In the genomic region with DNA sequence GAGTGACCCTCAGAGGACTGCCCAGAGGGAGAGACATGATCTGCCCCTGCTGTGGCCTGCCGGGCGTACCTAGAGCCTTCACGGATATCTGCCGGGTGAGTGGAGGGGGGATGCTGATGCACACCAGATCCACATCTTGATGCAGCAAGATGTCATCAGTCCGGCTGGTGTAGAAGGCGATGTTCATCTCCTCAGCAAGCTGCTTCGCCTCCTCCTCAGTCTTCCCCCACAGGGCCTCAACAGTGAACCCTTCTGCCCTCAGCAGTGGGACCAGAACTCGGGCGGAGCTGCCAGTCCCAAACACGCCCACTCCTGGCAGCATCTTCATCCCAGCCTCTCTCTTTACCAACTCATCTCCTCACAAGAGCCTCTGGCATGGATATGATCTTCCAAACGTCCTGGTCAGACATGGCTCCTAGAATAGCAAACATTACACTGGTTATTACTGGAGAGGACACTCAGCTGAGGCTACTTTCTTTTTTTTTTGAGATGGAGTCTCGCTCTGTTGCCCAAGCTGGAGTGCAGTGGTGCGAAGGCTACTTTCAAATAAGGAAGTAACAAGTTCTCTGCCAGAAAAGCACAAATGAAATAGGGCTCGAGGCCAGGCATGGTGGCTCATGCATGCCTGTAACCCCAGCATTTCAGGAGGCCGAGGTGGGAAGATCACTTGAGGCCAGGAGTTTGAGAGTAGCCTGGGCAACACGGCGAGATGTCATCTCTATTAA, we compare ENCODE assay signal across 12 cellular contexts. TPM values are rescaled to one million over a fixed set of nuclear protein-coding genes. Genes with fewer than 3 reads are reported as not detected.
DNase-seq lines count a peak whose midpoint lies in the region; TF ChIP-seq lines count a peak whose summit lies in the region.
"Had no signal": no experiment of that assay in that cellular context is flagged by ENCODE, and none has a peak within 500 bp of the region (broad histone marks: within the 10 kb centered on the region; RNA-seq: fewer than 3 reads in every experiment).

No MANE protein-coding gene starts in this region.

- no peak overlapping the region for H3K4me2 ChIP-seq in H9 (ENCODE audit: insufficient read depth, insufficient read length, low read length)

- no peak overlapping the region for H3K9ac ChIP-seq in H9 (ENCODE audit: extremely low read depth, insufficient read length, low read length)

- H2AFZ ChIP-seq in H9 (ENCODE audit: low read length): no peak overlapping the region

- H2AK5ac ChIP-seq in H9 (ENCODE audit: insufficient read length, low read length): no peak overlapping the region

- no peak overlapping the region for H3K4me3 Mint-ChIP-seq in T-helper 2 cell treated with Interferon-gamma antibody and Interleukin-4, amounts not matched to agents 5 μg/mL and 100 μg/mL, for 36 hours
- no peak overlapping the region for H3K4me3 Mint-ChIP-seq in H9

- H3K4me1 ChIP-seq in H9 (ENCODE audit: insufficient read depth, low read length) (no peaks in the 10 kb centered on the region), esophagus (ENCODE audit: control insufficient read depth in 2 of 2, insufficient read depth in 2 of 2, low read length in 1 of 2) (peaks cover 0 to 5% of the 10 kb centered on the region in 2 donors)

- no peak overlapping the region for H3T11ph ChIP-seq in H9 (ENCODE audit: low read length)

- 0 out of 2 replicates have a peak overlapping the region, but pooled peaks have one; percentile 54 for H2BK15ac ChIP-seq in H9 (ENCODE audit: low read depth, low read length)

- no peaks in the 10 kb centered on the region for H3K79me1 ChIP-seq in H9 (ENCODE audit: insufficient read depth, low read depth, low read length, poor library complexity, severe bottlenecking)

- H2BK5ac ChIP-seq in H9 (ENCODE audit: insufficient read length, low read length): no peak overlapping the region

- peak overlapping the region; percentile 77 for H4K8ac ChIP-seq in H9 (replicated peaks; ENCODE audit: insufficient read length, low read depth, low read length)

- no peaks in the 10 kb centered on the region for H3K23me2 ChIP-seq in H9 (ENCODE audit: insufficient read length, low read depth, low read length, poor library complexity, severe bottlenecking)

- no peak overlapping the region for H3K18ac ChIP-seq in H9 (ENCODE audit: insufficient read length, low read depth, low read length)

- no peak overlapping the region for H2BK120ac ChIP-seq in H9 (ENCODE audit: low read depth, low read length, poor library complexity, severe bottlenecking)

- peaks cover 7% of the 10 kb centered on the region for H3K36me3 Mint-ChIP-seq in T-helper 2 cell treated with Interferon-gamma antibody and Interleukin-4, amounts not matched to agents 5 μg/mL and 100 μg/mL, for 36 hours (ENCODE audit: low read depth)
- H3K36me3 Mint-ChIP-seq in H9 (ENCODE audit: insufficient read depth in 1 of 3, low read depth in 3 of 3): peaks cover 8 to 17% (median 17%) of the 10 kb centered on the region in 3 experiments; a peak in 6 of 7 replicates

- TF ChIP-seq CTCF in H9 (conservative IDR thresholded peaks at IDR 0.05): no peak

- H3K14ac ChIP-seq in H9 (ENCODE audit: insufficient read depth, low read length): no peak overlapping the region

- WGBS in H9 (ENCODE audit: extremely low coverage, insufficient read length, low lambda C conversion rate): no CpG with 5 or more reads among the region's 17 CpGs
- WGBS in esophagus, 2 donors: 76 to 81% methylated on average over 17 of the region's 17 CpGs

- no peak overlapping the region for H3K4ac ChIP-seq in H9 (ENCODE audit: low read depth, low read length)

- no peak for DNase-seq in T-helper 2 cell treated with Interferon-gamma antibody and Interleukin-4, amounts not matched to agents 5 μg/mL and 100 μg/mL, for 36 hours (ENCODE audit: low spot score)
- DNase-seq in T-helper 2 cell: no peak
- DNase-seq in H9: no peak
- no peak for DNase-seq in iPS-NIHi7 (ENCODE audit: extremely low spot score)
- no peak for DNase-seq in NCI-H1436 (lab: John Stamatoyannopoulos, UW)
- DNase-seq in stimulated activated CD4-positive, alpha-beta T cell treated with anti-CD3 and anti-CD28 coated beads, Interleukin-4, amount 100 ng/mL, for 24 hours: no peak
- DNase-seq: Calu3, foreskin melanocyte, SW 1271 had no signal

- H3K27ac ChIP-seq in H9 (ENCODE audit: insufficient read length, low read depth, low read length): no peak overlapping the region
- peak overlapping the region; percentile 54 to 84 for H3K27ac ChIP-seq in esophagus (ENCODE audit: low read depth in 2 of 2, low read length in 1 of 2)
- peak overlapping the region in 19 of 21 experiments; percentile 32 to 84 (median 66) for H3K27ac ChIP-seq in skin epidermis

- no peaks in the 10 kb centered on the region for H3K27me3 ChIP-seq in H9 (ENCODE audit: insufficient read depth, low read length)
- H3K27me3 ChIP-seq in esophagus (ENCODE audit: control insufficient read depth in 1 of 2, insufficient read depth in 2 of 2, low read length in 2 of 2): no peaks in the 10 kb centered on the region

- H2BK20ac ChIP-seq in H9 (ENCODE audit: low read depth, low read length, poor library complexity, severe bottlenecking): no peak overlapping the region

- no peaks in the 10 kb centered on the region for H3K4me1 Mint-ChIP-seq in T-helper 2 cell treated with Interferon-gamma antibody and Interleukin-4, amounts not matched to agents 5 μg/mL and 100 μg/mL, for 36 hours (ENCODE audit: low read depth)
- H3K4me1 Mint-ChIP-seq in H9: no peaks in the 10 kb centered on the region

- H3K27me3 Mint-ChIP-seq in T-helper 2 cell treated with Interferon-gamma antibody and Interleukin-4, amounts not matched to agents 5 μg/mL and 100 μg/mL, for 36 hours (ENCODE audit: low read depth): no peaks in the 10 kb centered on the region
- no peaks in the 10 kb centered on the region for H3K27me3 Mint-ChIP-seq in H9 (ENCODE audit: low read depth)

- no peaks in the 10 kb centered on the region for H4K20me1 ChIP-seq in H9 (ENCODE audit: control insufficient read depth, insufficient read depth, insufficient read length)

- peak overlapping the region; percentile 69 for H3K27ac Mint-ChIP-seq in T-helper 2 cell treated with Interferon-gamma antibody and Interleukin-4, amounts not matched to agents 5 μg/mL and 100 μg/mL, for 36 hours
- H3K27ac Mint-ChIP-seq in H9: no peak overlapping the region; a peak in 1 of 7 replicates

- no peak overlapping the region for H2BK12ac ChIP-seq in H9 (ENCODE audit: insufficient read length, low read depth, low read length)

- H3K56ac ChIP-seq in H9 (ENCODE audit: insufficient read length, low read depth, low read length): no peak overlapping the region

- H3K23ac ChIP-seq in H9 (ENCODE audit: insufficient read length, low read depth, low read length): no peak overlapping the region

- H3K4me3 ChIP-seq in esophagus (ENCODE audit: low read depth in 1 of 2, low read length in 2 of 2): no peak overlapping the region
- no peak overlapping the region for H3K4me3 ChIP-seq in skin epidermis

- H3K79me2 ChIP-seq in H9 (ENCODE audit: insufficient read depth, low read length): no peaks in the 10 kb centered on the region

- H3K36me3 ChIP-seq in esophagus (ENCODE audit: control insufficient read depth in 2 of 2, insufficient read depth in 2 of 2, low read length in 1 of 2): peaks cover 0 to 4% of the 10 kb centered on the region in 2 donors

- no peak overlapping the region for H4K5ac ChIP-seq in H9 (ENCODE audit: insufficient read length, low read depth, low read length)

- no peak overlapping the region for H4K91ac ChIP-seq in H9 (ENCODE audit: insufficient read length, low read depth, low read length)

- H3K9me3 ChIP-seq in H9 (ENCODE audit: control insufficient read depth, low read depth, low read length): no peaks in the 10 kb centered on the region
- no peaks in the 10 kb centered on the region for H3K9me3 ChIP-seq in esophagus (ENCODE audit: control insufficient read depth in 2 of 2, insufficient read depth in 1 of 2, low read depth in 1 of 2, low read length in 1 of 2)

- no peaks in the 10 kb centered on the region for H3K9me3 Mint-ChIP-seq in T-helper 2 cell treated with Interferon-gamma antibody and Interleukin-4, amounts not matched to agents 5 μg/mL and 100 μg/mL, for 36 hours
- H3K9me3 Mint-ChIP-seq in H9: no peaks in the 10 kb centered on the region

RNA-seq across cellular contexts. Expression of a gene that starts 18.9 kb away (rescaled TPM):
- total RNA-seq in H9 (2021): 0.75 and 1.5 TPM in 2 replicates
- 1 to 10 TPM; 1.8 to 2.0 TPM for polyA plus RNA-seq in esophagus
- total RNA-seq: A172 had no signal

RNA-seq across cellular contexts. Expression of a gene that starts 19.0 kb away (rescaled TPM):
- 7.9 and 9.5 TPM in 2 replicates for total RNA-seq in H9 (2021)
- polyA plus RNA-seq in esophagus: 10 to 100 TPM; 10.6 to 16.0 TPM
- total RNA-seq: A172 had no signal

RNA-seq across cellular contexts. Expression of a gene that starts 24.8 kb away (rescaled TPM):
- 10.8 and 11.2 TPM in 2 replicates for total RNA-seq in H9 (2021)
- polyA plus RNA-seq in esophagus: 1 to 10 TPM; 1.2 to 1.7 TPM

RNA-seq across cellular contexts. Expression of a gene that starts 25.5 kb away (rescaled TPM):
- total RNA-seq in H9 (2021): 34.1 and 38.2 TPM in 2 replicates
- 10 to 100 TPM in 1 of 2 donors, 1 to 10 TPM in 1; 6.7 to 10.3 TPM for polyA plus RNA-seq in esophagus

RNA-seq across cellular contexts. Expression of a gene that starts 33.6 kb away (rescaled TPM):
- total RNA-seq in H9 (2021): 20.1 and 21.8 TPM in 2 replicates
- polyA plus RNA-seq in esophagus: 10 to 100 TPM; 36.8 to 49.6 TPM
